ENCODE assay signal across 16 cellular contexts in the genomic region with DNA sequence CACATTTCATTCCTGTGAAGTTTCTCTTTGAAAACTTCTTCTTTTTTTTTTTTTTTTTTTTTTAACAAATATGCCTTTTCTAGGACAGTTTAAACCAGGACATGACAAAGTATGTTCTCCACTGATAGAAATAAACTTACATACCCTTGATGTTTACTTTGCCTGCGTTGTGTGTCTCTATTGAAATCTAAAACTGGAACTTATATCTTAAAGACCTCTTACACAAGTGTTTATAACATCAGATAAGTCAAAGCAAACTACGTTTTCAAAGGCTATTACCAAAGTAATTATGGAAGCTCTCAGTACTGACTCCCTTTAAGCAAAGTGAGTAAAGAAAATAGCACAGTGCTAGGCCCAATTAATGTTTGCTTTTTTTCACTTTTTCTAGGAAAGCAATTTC. TPM values are rescaled to one million over a fixed set of nuclear protein-coding genes. Genes with fewer than 3 reads are reported as not detected.
DNase-seq lines count a peak whose midpoint lies in the region; ATAC-seq and TF ChIP-seq lines count a peak whose summit lies in the region.
"Had no signal": no experiment of that assay in that cellular context is flagged by ENCODE, and none has a peak within 500 bp of the region (broad histone marks: within the 10 kb centered on the region; RNA-seq: fewer than 3 reads in every experiment).

No MANE protein-coding gene starts in this region.

- H3K9me3 Mint-ChIP-seq in central memory CD8-positive, alpha-beta T cell = no peaks in the 10 kb centered on the region
- H3K9me3 Mint-ChIP-seq in WTC11 = peaks cover 4% of the 10 kb centered on the region
- H3K9me3 Mint-ChIP-seq: CD4-positive, CD25-positive, alpha-beta regulatory T cell; CD8-positive, alpha-beta T cell had no signal

- H3K4me1 Mint-ChIP-seq in central memory CD8-positive, alpha-beta T cell = peaks cover 5% of the 10 kb centered on the region
- no peaks in the 10 kb centered on the region for H3K4me1 Mint-ChIP-seq in WTC11
- H3K4me1 Mint-ChIP-seq: B cell had no signal

- H3K27me3 ChIP-seq in breast epithelium = no peaks in the 10 kb centered on the region
- H3K27me3 ChIP-seq: BLaER1 had no signal

- H3K4me1 ChIP-seq in HEK293 (ENCODE audit: control insufficient read depth, insufficient read depth, low read length) (no peaks in the 10 kb centered on the region), breast epithelium (no peaks in the 10 kb centered on the region)
- H3K4me1 ChIP-seq: BLaER1, Caco-2, HAP-1 had no signal

- POLR2A ChIA-PET in HEK293 (lab: Yijun Ruan, JAX) (interaction anchor here (1.0 kb wide), 1 partner anchor 12 kb away, joined by 3 read pairs; no protein-coding TSS in a partner anchor), WTC11 (lab: Charles Lee) (no interaction called here)

- TF ChIP-seq CTCF in HEK293 (tag by site-specific recombination; IDR thresholded peaks at IDR 0.05) (no peak), breast epithelium (IDR thresholded peaks at IDR 0.05) (no peak), WTC11 (IDR thresholded peaks at IDR 0.05) (no peak)

- H3K27ac ChIP-seq in HEK293 (ENCODE audit: extremely low read depth, low read depth, low read length) = no peak overlapping the region
- H3K27ac ChIP-seq in breast epithelium = no peak overlapping the region
- H3K27ac ChIP-seq: BLaER1, C4-2B had no signal

- DNase-seq in central memory CD8-positive, alpha-beta T cell (ENCODE audit: low spot score in 2 of 2) = no peak
- peak; percentile 47 for DNase-seq in iris pigment epithelial cell (ENCODE audit: low read depth)
- no peak for DNase-seq in breast epithelium (ENCODE audit: low spot score in 2 of 2)
- DNase-seq in WTC11 (ENCODE audit: low spot score) = no peak
- DNase-seq: Caco-2; CD4-positive, CD25-positive, alpha-beta regulatory T cell; CD8-positive, alpha-beta T cell; DMS153; DND-41; GOT3 had no signal

- intact Hi-C loops in breast epithelium (cut with DNase I; ENCODE audit: low total_unique reads) = no loop called here

- no peak for TF ChIP-seq POLR2A in breast epithelium (IDR thresholded peaks at IDR 0.05)

- no peaks in the 10 kb centered on the region for H3K27me3 Mint-ChIP-seq in central memory CD8-positive, alpha-beta T cell
- no peaks in the 10 kb centered on the region for H3K27me3 Mint-ChIP-seq in WTC11 (ENCODE audit: low read depth)
- H3K27me3 Mint-ChIP-seq: B cell; CD4-positive, CD25-positive, alpha-beta regulatory T cell had no signal

- CTCF ChIA-PET in HEK293 (lab: Yijun Ruan, JAX) = no interaction called here
- CTCF ChIA-PET in WTC11 (lab: Charles Lee) = no interaction called here

- peak overlapping the region; percentile 44 for H3K27ac Mint-ChIP-seq in central memory CD8-positive, alpha-beta T cell (ENCODE audit: low read depth)
- no peak overlapping the region for H3K27ac Mint-ChIP-seq in WTC11
- H3K27ac Mint-ChIP-seq: B cell; CD8-positive, alpha-beta T cell had no signal

- no peak for ATAC-seq in central memory CD8-positive, alpha-beta T cell (replicated peaks; ENCODE audit: extremely low read depth, poor library complexity, severe bottlenecking)
- ATAC-seq in GM21367 (IDR thresholded peaks at IDR 0.05; ENCODE audit: unreplicated experiment) = no peak
- ATAC-seq in WTC11 = no peak
- ATAC-seq: CD8-positive, alpha-beta T cell had no signal

- no peak overlapping the region for H3K4me3 ChIP-seq in HEK293 (ENCODE audit: low read depth, low read length)
- no peak overlapping the region for H3K4me3 ChIP-seq in breast epithelium
- H3K4me3 ChIP-seq: BLaER1, HAP-1 had no signal

- peaks cover 16% of the 10 kb centered on the region for H3K36me3 Mint-ChIP-seq in central memory CD8-positive, alpha-beta T cell (ENCODE audit: insufficient read depth)
- peaks cover 6% of the 10 kb centered on the region for H3K36me3 Mint-ChIP-seq in WTC11

- H3K9me3 ChIP-seq in HEK293 (ENCODE audit: control insufficient read depth, insufficient read depth, low read depth, low read length) = no peaks in the 10 kb centered on the region
- no peaks in the 10 kb centered on the region for H3K9me3 ChIP-seq in breast epithelium
- H3K9me3 ChIP-seq: BLaER1, Caco-2, HAP-1 had no signal

- H3K4me3 Mint-ChIP-seq in central memory CD8-positive, alpha-beta T cell = no peak overlapping the region
- H3K4me3 Mint-ChIP-seq in WTC11 = no peak overlapping the region
- H3K4me3 Mint-ChIP-seq: B cell; CD4-positive, CD25-positive, alpha-beta regulatory T cell; CD8-positive, alpha-beta T cell had no signal

- peaks cover 0 to 4% of the 10 kb centered on the region in 2 experiments; a peak in 1 of 3 replicates for H3K36me3 ChIP-seq in HEK293 (ENCODE audit: control insufficient read depth in 2 of 2, insufficient read depth in 1 of 2, low read length in 2 of 2)
- no peaks in the 10 kb centered on the region for H3K36me3 ChIP-seq in breast epithelium

TF ChIP-seq in HEK293, 187 proteins besides CTCF, POLR2A, EP300 and RAD21:
- TF ChIP-seq ZFP3 (tag by site-specific recombination; IDR thresholded peaks at IDR 0.05; ENCODE audit: low read depth) (no peak), TCF7L2 (IDR thresholded peaks at IDR 0.05; ENCODE audit: borderline replicate concordance, low read depth, low read length) (peak; percentile 48; the same call in 1 of the 2 replicates), WT1 (tag by site-specific recombination; IDR thresholded peaks at IDR 0.05) (0 out of 2 replicates have a peak, but pooled peaks have one; percentile 27)
- TF ChIP-seq, protein P1, sequence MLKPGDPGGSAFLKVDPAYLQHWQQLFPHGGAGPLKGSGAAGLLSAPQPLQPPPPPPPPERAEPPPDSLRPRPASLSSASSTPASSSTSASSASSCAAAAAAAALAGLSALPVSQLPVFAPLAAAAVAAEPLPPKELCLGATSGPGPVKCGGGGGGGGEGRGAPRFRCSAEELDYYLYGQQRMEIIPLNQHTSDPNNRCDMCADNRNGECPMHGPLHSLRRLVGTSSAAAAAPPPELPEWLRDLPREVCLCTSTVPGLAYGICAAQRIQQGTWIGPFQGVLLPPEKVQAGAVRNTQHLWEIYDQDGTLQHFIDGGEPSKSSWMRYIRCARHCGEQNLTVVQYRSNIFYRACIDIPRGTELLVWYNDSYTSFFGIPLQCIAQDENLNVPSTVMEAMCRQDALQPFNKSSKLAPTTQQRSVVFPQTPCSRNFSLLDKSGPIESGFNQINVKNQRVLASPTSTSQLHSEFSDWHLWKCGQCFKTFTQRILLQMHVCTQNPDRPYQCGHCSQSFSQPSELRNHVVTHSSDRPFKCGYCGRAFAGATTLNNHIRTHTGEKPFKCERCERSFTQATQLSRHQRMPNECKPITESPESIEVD (tag by site-specific recombination; IDR thresholded peaks at IDR 0.05) = peak; percentile 81
- TF ChIP-seq, protein P2, sequence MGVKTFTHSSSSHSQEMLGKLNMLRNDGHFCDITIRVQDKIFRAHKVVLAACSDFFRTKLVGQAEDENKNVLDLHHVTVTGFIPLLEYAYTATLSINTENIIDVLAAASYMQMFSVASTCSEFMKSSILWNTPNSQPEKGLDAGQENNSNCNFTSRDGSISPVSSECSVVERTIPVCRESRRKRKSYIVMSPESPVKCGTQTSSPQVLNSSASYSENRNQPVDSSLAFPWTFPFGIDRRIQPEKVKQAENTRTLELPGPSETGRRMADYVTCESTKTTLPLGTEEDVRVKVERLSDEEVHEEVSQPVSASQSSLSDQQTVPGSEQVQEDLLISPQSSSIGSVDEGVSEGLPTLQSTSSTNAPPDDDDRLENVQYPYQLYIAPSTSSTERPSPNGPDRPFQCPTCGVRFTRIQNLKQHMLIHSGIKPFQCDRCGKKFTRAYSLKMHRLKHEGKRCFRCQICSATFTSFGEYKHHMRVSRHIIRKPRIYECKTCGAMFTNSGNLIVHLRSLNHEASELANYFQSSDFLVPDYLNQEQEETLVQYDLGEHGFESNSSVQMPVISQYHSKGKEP (tag by site-specific recombination; IDR thresholded peaks at IDR 0.05) = no peak

TF ChIP-seq in WTC11, 78 proteins besides CTCF, POLR2A, EP300 and RAD21:
- TF ChIP-seq ESRRA (CRISPR knock-in tag; IDR thresholded peaks at IDR 0.05; ENCODE audit: borderline replicate concordance) (no peak), ZNF416 (CRISPR knock-in tag; IDR thresholded peaks at IDR 0.05) (no peak), E2F1 (CRISPR knock-in tag; IDR thresholded peaks at IDR 0.05) (no peak), ATF3 (CRISPR knock-in tag; conservative IDR thresholded peaks at IDR 0.05) (no peak), CREB1 (CRISPR knock-in tag; IDR thresholded peaks at IDR 0.05) (no peak)
- TF ChIP-seq, protein P3, sequence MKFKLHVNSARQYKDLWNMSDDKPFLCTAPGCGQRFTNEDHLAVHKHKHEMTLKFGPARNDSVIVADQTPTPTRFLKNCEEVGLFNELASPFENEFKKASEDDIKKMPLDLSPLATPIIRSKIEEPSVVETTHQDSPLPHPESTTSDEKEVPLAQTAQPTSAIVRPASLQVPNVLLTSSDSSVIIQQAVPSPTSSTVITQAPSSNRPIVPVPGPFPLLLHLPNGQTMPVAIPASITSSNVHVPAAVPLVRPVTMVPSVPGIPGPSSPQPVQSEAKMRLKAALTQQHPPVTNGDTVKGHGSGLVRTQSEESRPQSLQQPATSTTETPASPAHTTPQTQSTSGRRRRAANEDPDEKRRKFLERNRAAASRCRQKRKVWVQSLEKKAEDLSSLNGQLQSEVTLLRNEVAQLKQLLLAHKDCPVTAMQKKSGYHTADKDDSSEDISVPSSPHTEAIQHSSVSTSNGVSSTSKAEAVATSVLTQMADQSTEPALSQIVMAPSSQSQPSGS (CRISPR knock-in tag; IDR thresholded peaks at IDR 0.05; ENCODE audit: borderline replicate concordance, low read depth) = no peak
TF ChIP-seq in WTC11: peak in this region for 0.

RNA-seq across cellular contexts. Expression of gene ISM2, which starts 30.6 kb away (rescaled TPM):
- total RNA-seq in breast epithelium (under 1 TPM in 2 of 3 donors, not detected in 1; 0.32 to 0.59 TPM), WTC11 (2021) (0.80 to 1.4 TPM (median 1.3 TPM) in 3 replicates)
- total RNA-seq: CD4-positive, CD25-positive, alpha-beta regulatory T cell; CD8-positive, alpha-beta T cell had no signal
